8 cellular contexts compared by ENCODE assay signal in genomic region chr14:77043984-77044485, GRCh38. TPM values are rescaled to one million over a fixed set of nuclear protein-coding genes. Genes with fewer than 3 reads are reported as not detected.
DNase-seq lines count a peak whose midpoint lies in the region; ATAC-seq and TF ChIP-seq lines count a peak whose summit lies in the region.

No MANE protein-coding gene starts in this region.

- peak overlapping the region in 6 of 10 experiments; percentile 0 to 41 (median 12); a peak in 3 of 20 replicates for H3K4me3 ChIP-seq in BLaER1 treated with 17β-estradiol and CSF1 and Interleukin-3, amounts not matched to agents 10 nM and 100 nM
- no peak overlapping the region for H3K4me3 ChIP-seq in OCI-LY7 (ENCODE audit: low read depth, low read length, poor library complexity, severe bottlenecking)
- no peak overlapping the region for H3K4me3 ChIP-seq in endodermal cell (ENCODE audit: low read length)
- H3K4me3 ChIP-seq in ovary: no peak overlapping the region

- no peak overlapping the region for H3K4me3 Mint-ChIP-seq in endodermal cell

- intact Hi-C loops in OCI-LY7 (cut with micrococcal nuclease; ENCODE audit: unreplicated experiment) (no loop called here), ovary (cut with DNase I) (loop anchor here in 1 of 4 donors (5.0 kb wide), 2 partner anchors 82 to 127 kb away; no protein-coding TSS in a partner anchor)

- H3K4me1 Mint-ChIP-seq in endodermal cell: peaks cover 52% of the 10 kb centered on the region

- no peaks in the 10 kb centered on the region for H3K27me3 ChIP-seq in BLaER1 treated with 17β-estradiol and CSF1 and Interleukin-3, amounts not matched to agents 10 nM and 100 nM
- H3K27me3 ChIP-seq in endodermal cell (ENCODE audit: control insufficient read depth, insufficient read depth, low read length, poor library complexity, severe bottlenecking) (no peaks in the 10 kb centered on the region), ovary (no peaks in the 10 kb centered on the region)

- no peaks in the 10 kb centered on the region for H3K36me3 Mint-ChIP-seq in endodermal cell (ENCODE audit: low read depth)

- WGBS in endodermal cell (ENCODE audit: insufficient coverage in 1 of 2, insufficient read length in 1 of 2), 2 experiments: 83 to 85% methylated on average over 8 of the region's 8 CpGs
- 47 to 53% (median 49%) methylated on average over 8 of the region's 8 CpGs for WGBS in ovary, 3 donors

- peak overlapping the region; percentile 96 to 100 (median 98) for H3K27ac ChIP-seq in BLaER1 treated with 17β-estradiol and CSF1 and Interleukin-3, amounts not matched to agents 10 nM and 100 nM
- no peak overlapping the region for H3K27ac ChIP-seq in OCI-LY7 (ENCODE audit: low read depth, low read length, poor library complexity, severe bottlenecking)
- H3K27ac ChIP-seq in endodermal cell (ENCODE audit: low read depth, low read length): peak overlapping the region; percentile 77
- peak overlapping the region; percentile 62 to 92 for H3K27ac ChIP-seq in ovary

- DNase-seq in OCI-LY7 (ENCODE audit: low spot score) (no peak), endodermal cell (peak; percentile 78), ovary (peak in 2 of 5 donors; percentile 53 to 60), GOT3 (lab: John Stamatoyannopoulos, UW) (no peak), NOMO-1 treated with DMSO at 0.1 percent for 48 hours (lab: John Stamatoyannopoulos, UW; ENCODE audit: unreplicated experiment) (no peak), H4 (ENCODE audit: low spot score) (no peak)

- H3K36me3 ChIP-seq in BLaER1 treated with 17β-estradiol and CSF1 and Interleukin-3, amounts not matched to agents 10 nM and 100 nM: no peaks in the 10 kb centered on the region
- H3K36me3 ChIP-seq in OCI-LY7 (ENCODE audit: insufficient read depth, low read length) (no peaks in the 10 kb centered on the region), endodermal cell (ENCODE audit: control insufficient read depth, insufficient read depth, low read length) (no peaks in the 10 kb centered on the region), ovary (no peaks in the 10 kb centered on the region)

- H3K9me3 ChIP-seq in BLaER1 treated with 17β-estradiol and CSF1 and Interleukin-3, amounts not matched to agents 10 nM and 100 nM (replicated peaks in 1 of 11): no peaks in the 10 kb centered on the region
- H3K9me3 ChIP-seq in OCI-LY7 (ENCODE audit: low read length) (no peaks in the 10 kb centered on the region), endodermal cell (ENCODE audit: control insufficient read depth, low read length) (no peaks in the 10 kb centered on the region), ovary (no peaks in the 10 kb centered on the region)

- TF ChIP-seq CTCF in OCI-LY7 (conservative IDR thresholded peaks at IDR 0.05; ENCODE audit: low read length): no peak
- no peak for TF ChIP-seq CTCF in endodermal cell (conservative IDR thresholded peaks at IDR 0.05)
- TF ChIP-seq CTCF in ovary (IDR thresholded peaks at IDR 0.05): no peak

- H4K20me1 ChIP-seq in BLaER1 treated with 17β-estradiol and CSF1 and Interleukin-3, amounts not matched to agents 10 nM and 100 nM: no peaks in the 10 kb centered on the region
- H4K20me1 ChIP-seq in OCI-LY7 (ENCODE audit: insufficient read depth, low read length): no peaks in the 10 kb centered on the region

- BruUV-seq in OCI-LY7 (replicated peaks; lab: Mats Ljungman, UMichigan): no TSS peak

- no peak for TF ChIP-seq POLR2A in ovary (IDR thresholded peaks at IDR 0.05)

- H2AFZ ChIP-seq in OCI-LY7 (ENCODE audit: low read length): no peak overlapping the region

- CTCF ChIA-PET in OCI-LY7 (lab: Charles Lee; ENCODE audit: unreplicated experiment): no interaction called here

- H3K9me3 Mint-ChIP-seq in endodermal cell: no peaks in the 10 kb centered on the region

- ATAC-seq in GM19467 (IDR thresholded peaks at IDR 0.05; ENCODE audit: unreplicated experiment): no peak

- no peak overlapping the region for H3K27ac Mint-ChIP-seq in endodermal cell

- H3K9me2 ChIP-seq in OCI-LY7 (ENCODE audit: insufficient read depth, low read length): no peaks in the 10 kb centered on the region

- peak overlapping the region; percentile 83 to 97 (median 91) for H3K9ac ChIP-seq in BLaER1 treated with 17β-estradiol and CSF1 and Interleukin-3, amounts not matched to agents 10 nM and 100 nM
- H3K9ac ChIP-seq in endodermal cell (ENCODE audit: extremely low read depth, low read length, poor library complexity, severe bottlenecking): no peak overlapping the region

- no peaks in the 10 kb centered on the region for H3K79me2 ChIP-seq in OCI-LY7 (ENCODE audit: insufficient read depth, low read depth, low read length)

- peak overlapping the region; percentile 86 to 98 (median 94) for H3K4me2 ChIP-seq in BLaER1 treated with 17β-estradiol and CSF1 and Interleukin-3, amounts not matched to agents 10 nM and 100 nM
- peak overlapping the region; percentile 71; the same call in 1 of the 2 replicates for H3K4me2 ChIP-seq in OCI-LY7 (ENCODE audit: low read length)

- POLR2A ChIA-PET in OCI-LY7 (lab: Charles Lee): interaction anchor here (1.2 kb wide), 1 partner anchor 15 kb away, joined by 5 read pairs; no protein-coding TSS in a partner anchor

- TF ChIP-seq EP300 in ovary (IDR thresholded peaks at IDR 0.05): no peak

- peaks cover 70 to 95% (median 89%) of the 10 kb centered on the region in 10 experiments for H3K4me1 ChIP-seq in BLaER1 treated with 17β-estradiol and CSF1 and Interleukin-3, amounts not matched to agents 10 nM and 100 nM
- H3K4me1 ChIP-seq in OCI-LY7 (ENCODE audit: insufficient read depth, low read length, poor library complexity, severe bottlenecking): peaks cover 49% of the 10 kb centered on the region
- H3K4me1 ChIP-seq in endodermal cell (ENCODE audit: control insufficient read depth, insufficient read depth, low read length): peaks cover 29% of the 10 kb centered on the region
- peaks cover 32% of the 10 kb centered on the region for H3K4me1 ChIP-seq in ovary (ENCODE audit: insufficient read depth)

- peaks cover 5% of the 10 kb centered on the region for H3K27me3 Mint-ChIP-seq in endodermal cell (ENCODE audit: insufficient read depth)

RNA-seq across cellular contexts. Expression of gene IRF2BPL, which starts 15.5 kb away (rescaled TPM):
- 18.8 and 25.8 TPM in 2 replicates for total RNA-seq in OCI-LY7 (2014; rRNA removed; shearing (Covaris generic))
- total RNA-seq in OCI-LY7 (2022) (23.7 and 23.8 TPM in 2 replicates), endodermal cell (10 to 100 TPM; 34.2 to 44.3 TPM), ovary (100 to 1,000 TPM in 2 of 7 donors, 10 to 100 TPM in 5; 52.2 to 126 (median 78.4) TPM)
- 74.1 TPM for polyA plus RNA-seq in endodermal cell (2013, experiment 1 of 2)
- 75.5 TPM for polyA plus RNA-seq in endodermal cell (2013, experiment 2 of 2)
- polyA plus RNA-seq in ovary: 10 to 100 TPM; 14.1 to 35.0 TPM
- total RNA-seq in H4 (2014; rRNA removed; shearing (Covaris generic)): 8.7 and 17.5 TPM in 2 replicates

RNA-seq across cellular contexts. Expression of gene CIPC, which starts 54.0 kb away (rescaled TPM):
- 31.7 and 43.4 TPM in 2 replicates for total RNA-seq in OCI-LY7 (2014; rRNA removed; shearing (Covaris generic))
- 20.9 and 24.1 TPM in 2 replicates for total RNA-seq in OCI-LY7 (2022)
- 10 to 100 TPM; 16.2 to 22.5 TPM for total RNA-seq in endodermal cell
- 19.9 TPM for polyA plus RNA-seq in endodermal cell (2013, experiment 1 of 2)
- polyA plus RNA-seq in endodermal cell (2013, experiment 2 of 2): 21.3 TPM
- total RNA-seq in ovary: 10 to 100 TPM; 13.7 to 32.4 (median 22.2) TPM
- 10 to 100 TPM in 1 of 2 donors, 1 to 10 TPM in 1; 7.0 to 10.4 TPM for polyA plus RNA-seq in ovary
- total RNA-seq in H4 (2014; rRNA removed; shearing (Covaris generic)): 13.6 and 22.9 TPM in 2 replicates

Comparison
In these comparisons a context has a peak if more than half of its experiments do, and no peak if none do; other contexts are left out.
1. H3K4me3 ChIP-seq: peak in BLaER1 treated with 17β-estradiol and CSF1 and Interleukin-3, amounts not matched to agents 10 nM and 100 nM (6 of 10); none in OCI-LY7 (single experiment), endodermal cell (single experiment) and ovary (single experiment).